ENCODE assay signal across 9 cellular contexts in the genomic region with DNA sequence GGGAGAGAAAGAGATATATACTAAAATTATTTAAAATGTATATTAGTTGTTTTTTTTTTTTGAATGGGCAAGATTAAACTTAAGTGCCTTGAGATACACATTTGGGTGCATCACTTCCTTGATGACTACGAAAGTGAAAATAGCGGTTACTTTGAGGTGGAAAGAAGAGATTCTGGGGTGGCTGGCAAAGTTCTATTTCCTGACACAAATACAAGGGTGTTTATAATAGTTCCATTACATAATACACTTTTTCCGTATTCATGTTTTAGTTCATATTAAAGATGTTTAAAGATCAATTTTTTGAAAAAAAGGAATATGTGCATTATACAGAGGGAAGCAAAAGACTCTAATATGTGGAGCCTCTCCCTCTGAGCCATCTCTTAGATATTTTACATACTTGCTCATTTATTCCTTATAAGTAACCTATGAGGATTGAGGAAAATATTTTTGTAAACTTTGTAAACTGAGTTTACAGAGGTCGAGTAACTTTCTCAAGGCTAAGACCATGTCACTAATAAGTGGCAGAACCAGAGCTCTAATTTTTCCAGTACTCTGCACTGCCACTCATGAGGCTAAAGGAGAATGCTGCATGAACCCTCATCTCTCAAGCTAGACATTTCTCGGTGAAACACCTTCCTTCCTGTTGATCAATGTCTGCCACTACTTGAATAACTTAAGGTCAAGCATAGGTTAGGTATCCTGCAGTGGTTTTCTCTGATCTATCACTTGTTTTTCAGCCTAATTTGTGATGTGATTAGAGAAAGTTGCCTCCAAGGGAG. TPM values are rescaled to one million over a fixed set of nuclear protein-coding genes. Genes with fewer than 3 reads are reported as not detected.
A peak's percentile ranks its signal among the peaks of the same experiment; 100 is the strongest.
DNase-seq lines count a peak whose midpoint lies in the region; ATAC-seq and TF ChIP-seq lines count a peak whose summit lies in the region.
"Had no signal": no experiment of that assay in that cellular context is flagged by ENCODE, and none has a peak within 500 bp of the region (broad histone marks: within the 10 kb centered on the region; RNA-seq: fewer than 3 reads in every experiment).

No MANE protein-coding gene starts in this region.

- H3K27ac Mint-ChIP-seq in activated naive CD4-positive, alpha-beta T cell treated with anti-CD3 and anti-CD28 coated beads, Interleukin-2, amount 50 U/mL, for 72 hours, result peak overlapping the region; percentile 1 to 51
- H3K27ac Mint-ChIP-seq in endodermal cell, result no peak overlapping the region

- H3K36me3 ChIP-seq in psoas muscle (ENCODE audit: insufficient read depth in 1 of 2, low read depth in 1 of 2) (no peaks in the 10 kb centered on the region), endodermal cell (ENCODE audit: control insufficient read depth, insufficient read depth, low read length) (no peaks in the 10 kb centered on the region)

- no peaks in the 10 kb centered on the region for H3K27me3 ChIP-seq in psoas muscle (ENCODE audit: insufficient read depth in 3 of 3, low read length in 2 of 3)
- H3K27me3 ChIP-seq in endodermal cell (ENCODE audit: control insufficient read depth, insufficient read depth, low read length, poor library complexity, severe bottlenecking), result no peaks in the 10 kb centered on the region

- WGBS in psoas muscle, 3 donors, result 62 to 64% (median 63%) methylated on average over 5 of the region's 5 CpGs
- WGBS in endodermal cell (ENCODE audit: insufficient coverage in 1 of 2, insufficient read length in 1 of 2), 2 experiments, result 94 to 100% methylated on average over 1 to 4 of the region's 5 CpGs

- H3K27ac ChIP-seq in psoas muscle (no peak overlapping the region), endodermal cell (ENCODE audit: low read depth, low read length) (no peak overlapping the region)

- H3K27me3 Mint-ChIP-seq in endodermal cell (ENCODE audit: insufficient read depth), result peaks cover 7% of the 10 kb centered on the region

- H3K9me3 ChIP-seq in psoas muscle (no peaks in the 10 kb centered on the region), endodermal cell (ENCODE audit: control insufficient read depth, low read length) (no peaks in the 10 kb centered on the region)

- H3K4me1 ChIP-seq in psoas muscle (no peaks in the 10 kb centered on the region), endodermal cell (ENCODE audit: control insufficient read depth, insufficient read depth, low read length) (no peaks in the 10 kb centered on the region)

- H3K9ac ChIP-seq in endodermal cell (ENCODE audit: extremely low read depth, low read length, poor library complexity, severe bottlenecking), result no peak overlapping the region

- H3K4me3 ChIP-seq in GM12864 (ENCODE audit: low read depth, low read length) (no peak overlapping the region; the same call in 1 of the 2 replicates), psoas muscle (no peak overlapping the region), endodermal cell (ENCODE audit: low read length) (no peak overlapping the region)

- no peak overlapping the region for H3K4me3 Mint-ChIP-seq in endodermal cell

- peaks cover 26 to 32% of the 10 kb centered on the region in 2 donors for H3K36me3 Mint-ChIP-seq in activated naive CD4-positive, alpha-beta T cell treated with anti-CD3 and anti-CD28 coated beads, Interleukin-2, amount 50 U/mL, for 72 hours
- H3K36me3 Mint-ChIP-seq in endodermal cell (ENCODE audit: low read depth), result no peaks in the 10 kb centered on the region

- DNase-seq in GM12864 (ENCODE audit: low read depth), result peak; percentile 66
- no peak for DNase-seq in activated naive CD4-positive, alpha-beta T cell treated with anti-CD3 and anti-CD28 coated beads, Interleukin-2, amount 50 U/mL, for 72 hours (ENCODE audit: low spot score in 2 of 2)
- no peak for DNase-seq in H4 (ENCODE audit: low spot score)
- DNase-seq in psoas muscle, result no peak
- DNase-seq in NCI-H510A treated with DMSO at 0.1 percent for 48 hours (lab: John Stamatoyannopoulos, UW), result no peak
- no peak for DNase-seq in endodermal cell

- ATAC-seq in GM19438 (IDR thresholded peaks at IDR 0.05; ENCODE audit: low read depth, unreplicated experiment), result peak; percentile 88
- ATAC-seq in HG03280 (IDR thresholded peaks at IDR 0.05; ENCODE audit: unreplicated experiment), result peak; percentile 88
- ATAC-seq in activated naive CD4-positive, alpha-beta T cell treated with anti-CD3 and anti-CD28 coated beads, Interleukin-2, amount 50 U/mL, for 72 hours, result peak; percentile 91 to 94
- no peak for ATAC-seq in psoas muscle
- ATAC-seq: HCT116 had no signal

- TF ChIP-seq CTCF in GM12864 (IDR thresholded peaks at IDR 0.05; ENCODE audit: low read depth, low read length, missing control alignments) (no peak), psoas muscle (IDR thresholded peaks at IDR 0.05) (no peak), endodermal cell (conservative IDR thresholded peaks at IDR 0.05) (no peak)

- H3K4me1 Mint-ChIP-seq in endodermal cell, result peaks cover 15% of the 10 kb centered on the region

- intact Hi-C loops in psoas muscle (cut with DNase I), result no loop called here

- peaks cover 10 to 18% of the 10 kb centered on the region in 2 donors for H3K9me3 Mint-ChIP-seq in activated naive CD4-positive, alpha-beta T cell treated with anti-CD3 and anti-CD28 coated beads, Interleukin-2, amount 50 U/mL, for 72 hours
- peaks cover 3% of the 10 kb centered on the region for H3K9me3 Mint-ChIP-seq in endodermal cell

RNA-seq across cellular contexts. Expression of a gene that starts 58.7 kb away (rescaled TPM):
- total RNA-seq in activated naive CD4-positive, alpha-beta T cell treated with anti-CD3 and anti-CD28 coated beads, Interleukin-2, amount 50 U/mL, for 72 hours, result 10 to 100 TPM; 16.2 to 21.4 TPM
- total RNA-seq in H4 (2014; rRNA removed; shearing (Covaris generic)), result 12.2 and 18.7 TPM in 2 replicates
- total RNA-seq in psoas muscle (1 to 10 TPM in 2 of 4 donors, under 1 TPM in 2; 0.21 to 2.1 (median 1.1) TPM), endodermal cell (10 to 100 TPM; 14.4 to 24.1 TPM)
- 1 to 10 TPM in 2 of 3 donors, under 1 TPM in 1; 0.94 to 6.6 (median 3.1) TPM for polyA plus RNA-seq in psoas muscle
- 18.7 TPM for polyA plus RNA-seq in endodermal cell (2013, experiment 1 of 2)
- polyA plus RNA-seq in endodermal cell (2013, experiment 2 of 2), result 18.3 TPM

RNA-seq across cellular contexts. Expression of a gene that starts 60.0 kb away (rescaled TPM):
- 10 to 100 TPM; 27.8 to 30.0 TPM for total RNA-seq in activated naive CD4-positive, alpha-beta T cell treated with anti-CD3 and anti-CD28 coated beads, Interleukin-2, amount 50 U/mL, for 72 hours
- 80.0 and 91.7 TPM in 2 replicates for total RNA-seq in H4 (2014; rRNA removed; shearing (Covaris generic))
- 10 to 100 TPM; 11.5 to 23.5 (median 15.2) TPM for total RNA-seq in psoas muscle
- polyA plus RNA-seq in psoas muscle, result 10 to 100 TPM; 11.8 to 12.8 (median 12.1) TPM
- total RNA-seq in endodermal cell, result 100 to 1,000 TPM in 1 of 2 donors, 10 to 100 TPM in 1; 76.8 to 107 TPM
- 67.8 TPM for polyA plus RNA-seq in endodermal cell (2013, experiment 1 of 2)
- polyA plus RNA-seq in endodermal cell (2013, experiment 2 of 2), result 60.5 TPM

Comparison
In these comparisons a context has a peak if more than half of its experiments do, and no peak if none do; other contexts are left out.
1. ATAC-seq: peak in GM19438 (single experiment), HG03280 (single experiment) and activated naive CD4-positive, alpha-beta T cell treated with anti-CD3 and anti-CD28 coated beads, Interleukin-2, amount 50 U/mL, for 72 hours (2 of 2); none in psoas muscle (0 of 4).